In the genomic region with DNA sequence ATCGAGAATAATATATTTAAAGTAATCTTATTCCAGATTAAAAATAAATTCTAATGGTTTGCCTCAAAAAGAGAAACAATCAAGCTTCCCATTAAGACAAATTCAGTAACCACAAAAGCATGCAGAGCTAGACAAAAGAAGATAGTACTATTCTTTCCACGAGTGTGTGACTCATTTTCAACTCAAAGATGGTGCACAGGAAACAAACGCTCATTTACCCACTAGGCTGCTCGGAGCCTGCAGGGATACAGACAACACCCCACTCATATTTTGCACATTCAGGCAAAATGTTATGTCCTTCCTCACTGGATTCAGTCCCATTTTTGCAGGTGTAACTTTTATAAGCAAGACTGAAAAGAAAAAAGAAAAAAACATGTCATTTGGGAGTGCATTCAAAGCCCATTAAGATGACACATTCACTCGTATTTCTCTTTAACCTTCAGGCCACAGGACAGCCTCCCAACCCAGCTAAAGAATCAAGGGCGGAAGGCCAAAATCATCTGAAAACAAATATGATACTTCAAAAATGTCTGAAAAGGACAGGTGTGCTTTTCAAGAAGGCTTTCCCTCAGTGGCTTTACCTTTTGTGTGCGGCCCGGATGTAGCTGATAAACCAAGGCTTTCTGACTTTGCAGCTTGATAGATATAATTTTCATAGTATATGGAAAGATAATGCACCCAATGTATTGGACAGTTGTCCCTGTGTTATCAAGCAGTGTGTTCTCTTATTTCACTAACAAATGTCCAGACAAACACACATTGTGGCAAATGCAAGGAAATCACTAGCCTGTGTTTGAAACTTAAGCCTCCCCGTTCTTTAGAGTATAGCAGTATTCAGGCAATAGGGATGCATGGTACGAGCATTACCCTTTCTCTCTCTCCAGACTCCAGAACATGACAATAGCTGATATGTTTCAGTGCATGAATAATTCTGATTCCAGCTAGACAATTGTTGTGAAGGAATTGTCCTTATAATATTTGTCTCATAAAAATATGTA, we compare ENCODE assay signal across 9 cellular contexts.
DNase-seq lines count a peak whose midpoint lies in the region; ATAC-seq and TF ChIP-seq lines count a peak whose summit lies in the region.
"Had no signal": no experiment of that assay in that cellular context is flagged by ENCODE, and none has a peak within 500 bp of the region (broad histone marks: within the 10 kb centered on the region; RNA-seq: fewer than 3 reads in every experiment).

No MANE protein-coding gene starts in this region.

- WGBS in spleen, 5 donors, result 69 to 76% (median 70%) methylated on average over 10 of the region's 10 CpGs

- no peak for DNase-seq in DND-41
- peak; percentile 57 for DNase-seq in NCI-H1105 (lab: John Stamatoyannopoulos, UW)
- DNase-seq in adipocyte (ENCODE audit: low read depth), result peak; percentile 63
- DNase-seq in mesothelial cell of epicardium (ENCODE audit: low spot score in 2 of 2, unreplicated experiment in 2 of 2), result no peak
- DNase-seq in spleen, result no peak
- no peak for DNase-seq in NAMALWA (ENCODE audit: low spot score)
- no peak for DNase-seq in NCI-H510A (lab: John Stamatoyannopoulos, UW)
- DNase-seq in activated effector memory CD4-positive, alpha-beta T cell treated with Interleukin-2 at 50 U/mL for 16 hours, result no peak

- H3K27ac ChIP-seq in DND-41 (ENCODE audit: low read length) (no peak overlapping the region), spleen (no peak overlapping the region)

- TF ChIP-seq POLR2A in spleen (IDR thresholded peaks at IDR 0.05), result no peak

- no peaks in the 10 kb centered on the region for H3K9me3 Mint-ChIP-seq in mesothelial cell of epicardium

- no peaks in the 10 kb centered on the region for H3K27me3 Mint-ChIP-seq in mesothelial cell of epicardium (ENCODE audit: low read depth)

- no peak overlapping the region for H3K4me3 ChIP-seq in DND-41 (ENCODE audit: low read depth in 1 of 2, low read length in 2 of 2)
- no peak overlapping the region for H3K4me3 ChIP-seq in adipocyte (ENCODE audit: low read length)
- H3K4me3 ChIP-seq in spleen, result no peak overlapping the region

- no peaks in the 10 kb centered on the region for H3K36me3 ChIP-seq in DND-41 (ENCODE audit: insufficient read depth, low read length)
- no peaks in the 10 kb centered on the region for H3K36me3 ChIP-seq in adipocyte (ENCODE audit: control insufficient read depth, insufficient read depth, low read length, severe bottlenecking)
- no peaks in the 10 kb centered on the region for H3K36me3 ChIP-seq in spleen

- H3K9me3 ChIP-seq in DND-41 (ENCODE audit: insufficient read depth, low read length, severe bottlenecking) (no peaks in the 10 kb centered on the region), adipocyte (ENCODE audit: control insufficient read depth, low read length) (no peaks in the 10 kb centered on the region), spleen (no peaks in the 10 kb centered on the region)

- H3K27ac Mint-ChIP-seq in mesothelial cell of epicardium, result peak overlapping the region; percentile 19

- no peak overlapping the region for H3K4me3 Mint-ChIP-seq in mesothelial cell of epicardium

- H4K20me1 ChIP-seq in DND-41 (ENCODE audit: insufficient read depth, low read length), result no peaks in the 10 kb centered on the region

- intact Hi-C loops in spleen (cut with DNase I; ENCODE audit: low total_unique reads), result no loop called here

- H3K79me2 ChIP-seq in DND-41 (ENCODE audit: insufficient read depth, low read length), result no peaks in the 10 kb centered on the region

- H2AFZ ChIP-seq in DND-41 (ENCODE audit: low read depth, low read length), result 0 out of 2 replicates have a peak overlapping the region, but pooled peaks have one; percentile 27

- peak; percentile 73 for ATAC-seq in DND-41 (ENCODE audit: insufficient read depth, low read depth)
- ATAC-seq: left lobe of liver had no signal

- H3K4me1 Mint-ChIP-seq in mesothelial cell of epicardium, result peaks cover 20% of the 10 kb centered on the region

- no peaks in the 10 kb centered on the region for H3K36me3 Mint-ChIP-seq in mesothelial cell of epicardium

- TF ChIP-seq CTCF in DND-41 (IDR thresholded peaks at IDR 0.05; ENCODE audit: borderline replicate concordance, extremely low read depth, low read length, poor library complexity, severe bottlenecking), result no peak
- TF ChIP-seq CTCF in mesothelial cell of epicardium (IDR thresholded peaks at IDR 0.05; ENCODE audit: unreplicated experiment), result no peak
- TF ChIP-seq CTCF in spleen (IDR thresholded peaks at IDR 0.05 in 8 of 11, conservative IDR thresholded peaks at IDR 0.05 in 3 of 11), result no peak

- H3K4me2 ChIP-seq in DND-41 (ENCODE audit: insufficient read depth, low read length), result no peak overlapping the region

- H3K9ac ChIP-seq in DND-41 (ENCODE audit: low read depth, low read length) (no peak overlapping the region), adipocyte (ENCODE audit: low read length) (no peak overlapping the region)

- H3K4me1 ChIP-seq in DND-41 (ENCODE audit: insufficient read depth, low read length) (peaks cover 3% of the 10 kb centered on the region), adipocyte (ENCODE audit: control insufficient read depth, insufficient read depth, low read length) (peaks cover 8% of the 10 kb centered on the region), spleen (no peaks in the 10 kb centered on the region)

- no peaks in the 10 kb centered on the region for H3K27me3 ChIP-seq in DND-41 (ENCODE audit: insufficient read depth, low read length, poor library complexity)
- H3K27me3 ChIP-seq in adipocyte (replicated peaks; ENCODE audit: control insufficient read depth, insufficient read depth, low read length), result no peaks in the 10 kb centered on the region
- H3K27me3 ChIP-seq in spleen (replicated peaks in 1 of 7), result no peaks in the 10 kb centered on the region

Comparison
In these comparisons a context has a peak if more than half of its experiments do, and no peak if none do; other contexts are left out.
1. DNase-seq: peak in NCI-H1105 (single experiment) and adipocyte (single experiment); none in DND-41 (single experiment), mesothelial cell of epicardium (0 of 2), spleen (single experiment), NAMALWA (single experiment), NCI-H510A (single experiment) and activated effector memory CD4-positive, alpha-beta T cell treated with Interleukin-2 at 50 U/mL for 16 hours (single experiment).